ENCODE assay signal across 9 cellular contexts in the genomic region with DNA sequence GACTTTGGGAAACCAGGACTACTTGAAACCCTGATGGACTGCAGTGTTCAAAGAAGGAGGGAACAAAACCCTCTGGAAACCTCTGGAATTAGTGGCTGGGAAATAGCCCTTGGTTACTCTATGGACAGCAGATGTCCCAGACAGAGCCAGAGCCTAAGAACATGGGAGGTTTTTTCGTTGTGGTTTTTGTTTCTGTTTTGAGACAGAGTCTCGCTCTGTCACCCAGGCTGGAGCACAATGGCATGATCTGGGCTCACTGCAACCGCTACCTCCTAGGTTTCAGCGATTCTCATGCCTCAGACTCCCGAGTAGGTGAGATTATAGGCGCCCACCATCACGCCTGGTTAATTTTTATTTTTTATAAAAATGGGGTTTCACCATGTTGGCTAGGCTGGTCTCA.
"Had no signal": no experiment of that assay in that cellular context is flagged by ENCODE, and none has a peak within 500 bp of the region (broad histone marks: within the 10 kb centered on the region; RNA-seq: fewer than 3 reads in every experiment).

No MANE protein-coding gene starts in this region.

- DNase-seq: GM23248, GOT3, H7, HFFc6 had no signal

- H3K27ac ChIP-seq: GM23248, HL-60 had no signal

- H2AFZ ChIP-seq: GM23248 had no signal

- ATAC-seq: HCT116, HepG2 had no signal

- H3K4me3 Mint-ChIP-seq: HFFc6 had no signal

- H3K4me3 ChIP-seq: GM23248, HAP-1 had no signal

- H3K9ac ChIP-seq: GM23248 had no signal

- H3K27me3 Mint-ChIP-seq: IgD-negative memory B cell had no signal

- H3K36me3 ChIP-seq: HAP-1 had no signal

- H3K9me3 ChIP-seq: HAP-1 had no signal

- H3K4me1 ChIP-seq: HAP-1 had no signal

- H3K27ac Mint-ChIP-seq: HFFc6, IgD-negative memory B cell had no signal
